ENCODE assay signal across 9 cellular contexts in genomic region chr15:66720206-66721010, GRCh38. TPM values are rescaled to one million over a fixed set of nuclear protein-coding genes. Genes with fewer than 3 reads are reported as not detected.
DNase-seq lines count a peak whose midpoint lies in the region; ATAC-seq and TF ChIP-seq lines count a peak whose summit lies in the region.
"Had no signal": no experiment of that assay in that cellular context is flagged by ENCODE, and none has a peak within 500 bp of the region (broad histone marks: within the 10 kb centered on the region; RNA-seq: fewer than 3 reads in every experiment).

No MANE protein-coding gene starts in this region.

- peak; percentile 83 for DNase-seq in AG10803 (ENCODE audit: low read depth)
- DNase-seq in LHCN-M2 (ENCODE audit: low read depth): peak; percentile 71
- no peak for DNase-seq in activated naive CD4-positive, alpha-beta T cell treated with anti-CD3 and anti-CD28 coated beads, Interleukin-2, amount 50 U/mL, for 72 hours (ENCODE audit: low spot score in 2 of 2)
- DNase-seq in kidney tubule cell (ENCODE audit: low spot score): peak; percentile 86
- no peak for DNase-seq in cerebellar nuclear complex (lab: John Stamatoyannopoulos, UW)
- no peak for DNase-seq in NCI-H187 treated with DMSO at 0.1 percent for 48 hours (lab: John Stamatoyannopoulos, UW)
- DNase-seq: NCI-H1436 had no signal

- no peaks in the 10 kb centered on the region for H3K36me3 Mint-ChIP-seq in activated naive CD4-positive, alpha-beta T cell treated with anti-CD3 and anti-CD28 coated beads, Interleukin-2, amount 50 U/mL, for 72 hours

- TF ChIP-seq CTCF in AG10803 (conservative IDR thresholded peaks at IDR 0.05; ENCODE audit: low read length): no peak

- H3K27ac Mint-ChIP-seq in activated naive CD4-positive, alpha-beta T cell treated with anti-CD3 and anti-CD28 coated beads, Interleukin-2, amount 50 U/mL, for 72 hours: no peak overlapping the region

- H3K9me3 Mint-ChIP-seq in activated naive CD4-positive, alpha-beta T cell treated with anti-CD3 and anti-CD28 coated beads, Interleukin-2, amount 50 U/mL, for 72 hours: no peaks in the 10 kb centered on the region

- peak; percentile 57 to 91 for ATAC-seq in activated naive CD4-positive, alpha-beta T cell treated with anti-CD3 and anti-CD28 coated beads, Interleukin-2, amount 50 U/mL, for 72 hours
- ATAC-seq in HG03432 (IDR thresholded peaks at IDR 0.05; ENCODE audit: unreplicated experiment) (no peak), HG03565 (IDR thresholded peaks at IDR 0.05; ENCODE audit: unreplicated experiment) (no peak)

- no peak overlapping the region for H3K4me3 ChIP-seq in AG10803 (ENCODE audit: low read length)

RNA-seq across cellular contexts. Expression of gene SMAD6, which starts 18.4 kb away (rescaled TPM):
- 2.4 and 3.3 TPM in 2 replicates for total RNA-seq in LHCN-M2 (2014; rRNA removed)
- 1.5 TPM for polyA plus RNA-seq in LHCN-M2 (2012)
- under 1 TPM; 0.20 to 0.70 TPM for total RNA-seq in activated naive CD4-positive, alpha-beta T cell treated with anti-CD3 and anti-CD28 coated beads, Interleukin-2, amount 50 U/mL, for 72 hours

Comparison
In these comparisons a context has a peak if more than half of its experiments do, and no peak if none do; other contexts are left out.
1. DNase-seq: peak in AG10803 (single experiment), LHCN-M2 (single experiment) and kidney tubule cell (single experiment); none in activated naive CD4-positive, alpha-beta T cell treated with anti-CD3 and anti-CD28 coated beads, Interleukin-2, amount 50 U/mL, for 72 hours (0 of 2), cerebellar nuclear complex (0 of 2) and NCI-H187 treated with DMSO at 0.1 percent for 48 hours (single experiment).
2. ATAC-seq: peak in activated naive CD4-positive, alpha-beta T cell treated with anti-CD3 and anti-CD28 coated beads, Interleukin-2, amount 50 U/mL, for 72 hours (2 of 2); none in HG03432 (single experiment) and HG03565 (single experiment).